Comparison of ENCODE assay signal across 26 cellular contexts in the genomic region with DNA sequence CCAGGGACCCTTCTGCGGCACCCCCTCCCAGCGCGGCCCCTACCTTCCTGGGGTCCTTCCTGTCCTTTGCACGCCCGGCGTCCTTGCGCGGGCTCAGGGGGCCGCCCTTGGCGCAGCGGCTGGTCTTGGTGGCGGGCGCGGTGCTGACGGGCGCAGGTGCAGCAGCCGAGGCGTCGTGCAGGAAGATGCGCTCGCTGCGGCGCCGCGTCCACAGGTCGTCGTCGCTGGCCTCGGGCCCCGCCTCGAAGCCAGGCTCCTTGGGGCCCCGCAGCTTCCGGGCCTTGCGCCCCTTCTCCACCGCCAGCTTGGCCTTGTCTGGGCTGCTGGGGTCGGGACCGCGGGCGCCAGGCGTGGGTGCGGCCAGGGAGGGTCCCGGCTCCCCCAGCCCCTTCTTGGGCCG.
"Had no signal": no experiment of that assay in that cellular context is flagged by ENCODE, and none has a peak within 500 bp of the region (broad histone marks: within the 10 kb centered on the region; RNA-seq: fewer than 3 reads in every experiment).

No MANE protein-coding gene starts in this region.

- H3K9me3 ChIP-seq: gastrocnemius medialis had no signal

- H3K27me3 Mint-ChIP-seq: activated naive CD8-positive, alpha-beta T cell treated with anti-CD3 and anti-CD28 coated beads for 36 hours; natural killer cell treated with Interleukin-12 subunit alpha and Interleukin-12 subunit beta and Interleukin-15 and Interleukin-18, amount 100 ng/mL, for 72 hours; progenitor cell of endocrine pancreas; stimulated activated naive B cell treated with anti-CD40 and anti-IgM and Interleukin-4, amounts not matched to agents 10 μg/mL and 1 μg/mL and 100 μg/mL, for 72 hours had no signal

- H3K4me1 ChIP-seq: body of pancreas, gastrocnemius medialis, tibial nerve had no signal

- H3K4me3 Mint-ChIP-seq: activated naive CD4-positive, alpha-beta T cell treated with anti-CD3 and anti-CD28 coated beads for 36 hours; activated naive CD8-positive, alpha-beta T cell treated with anti-CD3 and anti-CD28 coated beads for 36 hours; natural killer cell treated with Interleukin-12 subunit alpha and Interleukin-12 subunit beta and Interleukin-15 and Interleukin-18, amount 100 ng/mL, for 72 hours had no signal

- H3K27me3 ChIP-seq: adrenal gland, body of pancreas, gastrocnemius medialis, ovary, tibial nerve had no signal

- H3K27ac ChIP-seq: adrenal gland, body of pancreas, epithelial cell of prostate, gastrocnemius medialis, left ventricle myocardium inferior, ovary, tibial nerve, VCaP had no signal

- H3K36me3 ChIP-seq: ovary had no signal

- H3K27ac Mint-ChIP-seq: activated naive CD4-positive, alpha-beta T cell treated with anti-CD3 and anti-CD28 coated beads for 36 hours; activated naive CD8-positive, alpha-beta T cell treated with anti-CD3 and anti-CD28 coated beads for 36 hours; activated T-cell treated with anti-CD3 and anti-CD28 coated beads, Interleukin-2, amount 50 U/mL, for 72 hours; natural killer cell treated with Interleukin-12 subunit alpha and Interleukin-12 subunit beta and Interleukin-15 and Interleukin-18, amount 100 ng/mL, for 72 hours; stimulated activated naive B cell treated with anti-CD40 and anti-IgM and Interleukin-4, amounts not matched to agents 10 μg/mL and 1 μg/mL and 100 μg/mL, for 72 hours had no signal

- H3K4me3 ChIP-seq: adrenal gland, body of pancreas, gastrocnemius medialis, left ventricle myocardium inferior, lung, mucosa of descending colon, ovary, tibial nerve had no signal

- DNase-seq: activated CD4-positive, alpha-beta T cell treated with anti-CD3 and anti-CD28 coated beads for 4 hours; activated CD4-positive, alpha-beta T cell treated with anti-CD3 and anti-CD28 coated beads, Interleukin-2, amount 50 U/mL, for 4 hours; activated effector memory CD4-positive, alpha-beta T cell treated with Interleukin-2 at 50 U/mL for 16 hours; activated naive CD4-positive, alpha-beta T cell treated with anti-CD3 and anti-CD28 coated beads for 36 hours; activated naive CD8-positive, alpha-beta T cell treated with anti-CD3 and anti-CD28 coated beads for 36 hours; activated T-cell treated with anti-CD3 and anti-CD28 coated beads for 4 hours; activated T-cell treated with anti-CD3 and anti-CD28 coated beads, Interleukin-2, amount 50 U/mL, for 72 hours; adrenal gland; aorta; body of pancreas; dermis blood vessel endothelial cell; effector CD4-positive, alpha-beta T cell; gastrocnemius medialis; glutamatergic neuron; left ventricle myocardium inferior; mucosa of descending colon; ovary; stimulated activated CD4-positive, alpha-beta T cell treated with anti-CD3 and anti-CD28 coated beads, Interleukin-15, amount 100 ng/mL, for 24 hours; stimulated activated CD4-positive, alpha-beta T cell treated with anti-CD3 and anti-CD28 coated beads, Interleukin-2, amount 100 ng/mL, for 24 hours; stimulated activated naive B cell treated with anti-CD40 and anti-IgM and Interleukin-4, amounts not matched to agents 10 μg/mL and 1 μg/mL and 100 μg/mL, for 72 hours had no signal

- ATAC-seq: activated T-cell treated with anti-CD3 and anti-CD28 coated beads, Interleukin-2, amount 50 U/mL, for 72 hours; body of pancreas; gastrocnemius medialis; natural killer cell treated with Interleukin-12 subunit alpha and Interleukin-12 subunit beta and Interleukin-15 and Interleukin-18, amount 100 ng/mL, for 72 hours; stimulated activated naive B cell treated with anti-CD40 and anti-IgM and Interleukin-4, amounts not matched to agents 10 μg/mL and 1 μg/mL and 100 μg/mL, for 72 hours had no signal
